ENCODE assay signal across 1 cellular context in genomic region chr20:23152308-23152892, GRCh38.
TF ChIP-seq lines count a peak whose summit lies in the region.

No MANE protein-coding gene starts in this region.

TF ChIP-seq in HCT116, 20 proteins besides CTCF, POLR2A, EP300 and RAD21 (continued from another document):
- TF ChIP-seq MAX (IDR thresholded peaks at IDR 0.05) = no peak
TF ChIP-seq in HCT116: peak in this region for 0.
